1 cellular context compared by ENCODE assay signal in the genomic region with DNA sequence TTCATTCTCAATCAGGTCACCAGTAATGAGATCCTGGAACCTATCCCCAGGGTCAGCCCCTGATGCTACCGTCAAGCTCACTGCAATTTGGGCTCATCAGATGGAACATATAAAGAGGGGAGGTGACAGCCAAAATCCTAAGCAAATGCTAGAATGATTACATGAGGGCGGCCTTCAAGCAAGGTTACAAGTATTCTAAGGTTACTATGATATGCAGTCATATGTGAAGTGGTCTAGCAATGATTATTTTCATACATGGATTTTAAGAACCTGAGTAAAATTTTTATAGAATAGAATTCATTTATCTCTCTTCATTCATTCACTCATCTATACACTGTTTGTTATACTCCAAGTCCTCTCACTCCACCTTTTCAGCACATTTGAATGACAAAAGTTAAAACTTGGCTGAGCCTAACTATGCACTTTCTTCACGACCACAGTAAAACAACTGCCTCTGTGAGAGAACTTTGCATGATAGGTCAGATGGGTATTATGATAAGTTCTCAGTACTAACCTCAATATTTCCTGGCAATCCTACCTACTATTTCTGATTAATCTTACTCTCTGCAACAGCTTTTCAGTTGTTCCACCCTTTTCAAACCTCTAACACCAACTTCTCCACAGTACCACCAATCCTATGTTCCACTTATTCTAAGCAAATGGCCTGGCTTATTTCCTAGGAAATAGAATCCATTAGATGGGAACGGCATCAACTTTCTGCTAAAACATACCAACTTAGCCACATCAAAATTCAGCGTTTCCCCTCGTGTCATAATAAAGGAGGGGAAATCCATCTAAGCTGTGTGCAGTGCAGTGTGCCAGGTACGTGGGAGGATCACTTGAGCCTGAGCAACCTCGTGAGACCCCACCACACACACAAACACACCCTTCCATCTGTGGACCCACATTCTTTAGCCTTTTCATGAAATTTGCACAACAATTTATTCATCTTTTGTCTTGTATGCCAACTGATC.
TF ChIP-seq lines count a peak whose summit lies in the region.

No MANE protein-coding gene starts in this region.

TF ChIP-seq in IMR-90, 13 proteins besides CTCF, POLR2A, EP300 and RAD21 (continued from another document):
- TF ChIP-seq CEBPB (IDR thresholded peaks at IDR 0.05; ENCODE audit: low read depth, low read length) = no peak
- TF ChIP-seq, protein P1, sequence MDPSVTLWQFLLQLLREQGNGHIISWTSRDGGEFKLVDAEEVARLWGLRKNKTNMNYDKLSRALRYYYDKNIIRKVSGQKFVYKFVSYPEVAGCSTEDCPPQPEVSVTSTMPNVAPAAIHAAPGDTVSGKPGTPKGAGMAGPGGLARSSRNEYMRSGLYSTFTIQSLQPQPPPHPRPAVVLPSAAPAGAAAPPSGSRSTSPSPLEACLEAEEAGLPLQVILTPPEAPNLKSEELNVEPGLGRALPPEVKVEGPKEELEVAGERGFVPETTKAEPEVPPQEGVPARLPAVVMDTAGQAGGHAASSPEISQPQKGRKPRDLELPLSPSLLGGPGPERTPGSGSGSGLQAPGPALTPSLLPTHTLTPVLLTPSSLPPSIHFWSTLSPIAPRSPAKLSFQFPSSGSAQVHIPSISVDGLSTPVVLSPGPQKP (IDR thresholded peaks at IDR 0.05; ENCODE audit: borderline replicate concordance, low read depth, low read length) = no peak
- TF ChIP-seq BHLHE40 (IDR thresholded peaks at IDR 0.05; ENCODE audit: low read depth, low read length) = no peak
- TF ChIP-seq RCOR1 (IDR thresholded peaks at IDR 0.05; ENCODE audit: insufficient replicate concordance, low read length) = no peak
- no peak for TF ChIP-seq NFE2L2 (IDR thresholded peaks at IDR 0.05; ENCODE audit: low read depth, low read length)
- no peak for TF ChIP-seq MAFK (IDR thresholded peaks at IDR 0.05; ENCODE audit: low read depth, low read length)
- TF ChIP-seq CHD1 (IDR thresholded peaks at IDR 0.05; ENCODE audit: low read depth, low read length) = no peak
- TF ChIP-seq MAZ (IDR thresholded peaks at IDR 0.05; ENCODE audit: borderline replicate concordance, low read depth, low read length) = no peak
- TF ChIP-seq SMC3 (IDR thresholded peaks at IDR 0.05; ENCODE audit: low read depth, low read length) = no peak
- TF ChIP-seq, protein P2, sequence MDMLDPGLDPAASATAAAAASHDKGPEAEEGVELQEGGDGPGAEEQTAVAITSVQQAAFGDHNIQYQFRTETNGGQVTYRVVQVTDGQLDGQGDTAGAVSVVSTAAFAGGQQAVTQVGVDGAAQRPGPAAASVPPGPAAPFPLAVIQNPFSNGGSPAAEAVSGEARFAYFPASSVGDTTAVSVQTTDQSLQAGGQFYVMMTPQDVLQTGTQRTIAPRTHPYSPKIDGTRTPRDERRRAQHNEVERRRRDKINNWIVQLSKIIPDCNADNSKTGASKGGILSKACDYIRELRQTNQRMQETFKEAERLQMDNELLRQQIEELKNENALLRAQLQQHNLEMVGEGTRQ (IDR thresholded peaks at IDR 0.05; ENCODE audit: low read depth, low read length) = no peak
- no peak for TF ChIP-seq FOS (IDR thresholded peaks at IDR 0.05; ENCODE audit: low read depth, low read length)
TF ChIP-seq in IMR-90: peak in this region for 0.
